Comparison of ENCODE assay signal across 8 cellular contexts in the genomic region with DNA sequence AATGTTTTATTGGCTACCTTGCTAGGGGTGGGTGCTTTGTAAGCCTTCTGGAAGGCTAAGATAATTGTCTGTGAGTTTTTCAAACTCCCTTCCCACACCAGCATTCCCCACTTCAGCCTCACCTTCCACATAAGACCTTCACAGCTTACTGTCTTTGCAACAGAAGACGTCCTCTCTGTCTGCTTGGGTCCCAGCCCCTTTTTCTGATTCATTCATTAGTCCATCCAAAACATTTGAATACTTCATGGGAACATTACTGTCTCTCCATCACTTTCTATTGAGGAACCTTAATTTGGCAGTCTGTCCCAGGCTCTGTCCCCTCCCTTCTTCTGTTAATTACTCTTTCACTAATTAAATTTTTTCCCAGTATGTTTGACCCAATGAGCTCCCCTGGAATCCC. TPM values are rescaled to one million over a fixed set of nuclear protein-coding genes. Genes with fewer than 3 reads are reported as not detected.
A peak's percentile ranks its signal among the peaks of the same experiment; 100 is the strongest.
DNase-seq lines count a peak whose midpoint lies in the region; ATAC-seq and TF ChIP-seq lines count a peak whose summit lies in the region.

No MANE protein-coding gene starts in this region.

- no peaks in the 10 kb centered on the region for H3K9me3 ChIP-seq in BLaER1 treated with 17β-estradiol and CSF1 and Interleukin-3, amounts not matched to agents 10 nM and 100 nM (replicated peaks in 1 of 11)
- H3K9me3 ChIP-seq in naive thymus-derived CD4-positive, alpha-beta T cell (ENCODE audit: control insufficient read depth in 2 of 3, low read length in 3 of 3): no peaks in the 10 kb centered on the region
- no peaks in the 10 kb centered on the region for H3K9me3 ChIP-seq in ascending aorta

- H3K27me3 ChIP-seq in BLaER1 treated with 17β-estradiol and CSF1 and Interleukin-3, amounts not matched to agents 10 nM and 100 nM: peaks cover 39 to 63% (median 61%) of the 10 kb centered on the region in 11 experiments
- H3K27me3 ChIP-seq in naive thymus-derived CD4-positive, alpha-beta T cell (ENCODE audit: control insufficient read depth in 2 of 2, insufficient read depth in 2 of 2, low read length in 2 of 2): no peaks in the 10 kb centered on the region
- no peaks in the 10 kb centered on the region for H3K27me3 ChIP-seq in ascending aorta

- no peak for ATAC-seq in naive thymus-derived CD4-positive, alpha-beta T cell
- ATAC-seq in HG03108 (IDR thresholded peaks at IDR 0.05; ENCODE audit: unreplicated experiment): no peak

- no peak overlapping the region for H3K27ac ChIP-seq in BLaER1 treated with 17β-estradiol and CSF1 and Interleukin-3, amounts not matched to agents 10 nM and 100 nM
- H3K27ac ChIP-seq in naive thymus-derived CD4-positive, alpha-beta T cell (ENCODE audit: low read depth, low read length): peak overlapping the region; percentile 85
- H3K27ac ChIP-seq in ascending aorta: no peak overlapping the region

- H3K4me3 ChIP-seq in BLaER1 treated with 17β-estradiol and CSF1 and Interleukin-3, amounts not matched to agents 10 nM and 100 nM: peak overlapping the region in 3 of 10 experiments; percentile 61 to 78 (median 69); a peak in 6 of 20 replicates
- H3K4me3 ChIP-seq in naive thymus-derived CD4-positive, alpha-beta T cell (ENCODE audit: low read length): peak overlapping the region; percentile 56
- H3K4me3 ChIP-seq in ascending aorta: peak overlapping the region in 1 of 2 donors; percentile 93

- CTCF ChIA-PET in naive thymus-derived CD4-positive, alpha-beta T cell (lab: Charles Lee): interaction anchor here (0.6 to 1.0 kb wide), 3 partner anchors 11 to 145 kb away, joined by 3 read pairs; no protein-coding TSS in a partner anchor

- intact Hi-C loops in naive thymus-derived CD4-positive, alpha-beta T cell (cut with micrococcal nuclease): loop anchor here (2.0 to 10.0 kb wide), 9 partner anchors 13 to 1929 kb away; a partner anchor contains a TSS
- intact Hi-C loops in ascending aorta (cut with DNase I): loop anchor here (5.0 kb wide), 1 partner anchor 133 kb away; no protein-coding TSS in a partner anchor

- DNase-seq in HFFc6 (no peak), ascending aorta (ENCODE audit: low spot score in 2 of 2) (no peak), RKO (ENCODE audit: low spot score) (no peak), inferior parietal cortex (ENCODE audit: extremely low spot score) (no peak)
- DNase-seq in activated naive CD8-positive, alpha-beta T cell treated with anti-CD3 and anti-CD28 coated beads for 36 hours: no peak
- no peak for DNase-seq in naive thymus-derived CD4-positive, alpha-beta T cell

- peaks cover 21% of the 10 kb centered on the region for H3K36me3 Mint-ChIP-seq in HFFc6 (ENCODE audit: low read depth)
- H3K36me3 Mint-ChIP-seq in activated naive CD8-positive, alpha-beta T cell treated with anti-CD3 and anti-CD28 coated beads for 36 hours: peaks cover 34% of the 10 kb centered on the region
- peaks cover 3 to 31% (median 7%) of the 10 kb centered on the region in 5 donors for H3K36me3 Mint-ChIP-seq in naive thymus-derived CD4-positive, alpha-beta T cell

- H3K4me1 ChIP-seq in BLaER1 treated with 17β-estradiol and CSF1 and Interleukin-3, amounts not matched to agents 10 nM and 100 nM: peaks cover 43 to 65% (median 51%) of the 10 kb centered on the region in 10 experiments
- peaks cover 35 to 43% of the 10 kb centered on the region in 2 donors for H3K4me1 ChIP-seq in naive thymus-derived CD4-positive, alpha-beta T cell (ENCODE audit: control insufficient read depth in 2 of 2, insufficient read depth in 2 of 2, low read length in 2 of 2)
- peaks cover 2 to 17% of the 10 kb centered on the region in 2 donors for H3K4me1 ChIP-seq in ascending aorta

- H3K27me3 Mint-ChIP-seq in HFFc6 (ENCODE audit: insufficient read depth): peaks cover 34% of the 10 kb centered on the region
- H3K27me3 Mint-ChIP-seq in activated naive CD8-positive, alpha-beta T cell treated with anti-CD3 and anti-CD28 coated beads for 36 hours: no peaks in the 10 kb centered on the region
- H3K27me3 Mint-ChIP-seq in naive thymus-derived CD4-positive, alpha-beta T cell: peaks cover 0 to 2% (median 0%) of the 10 kb centered on the region in 5 donors

- H3K9me3 Mint-ChIP-seq in HFFc6: no peaks in the 10 kb centered on the region
- H3K9me3 Mint-ChIP-seq in activated naive CD8-positive, alpha-beta T cell treated with anti-CD3 and anti-CD28 coated beads for 36 hours: no peaks in the 10 kb centered on the region
- H3K9me3 Mint-ChIP-seq in naive thymus-derived CD4-positive, alpha-beta T cell: peaks cover 0 to 2% (median 0%) of the 10 kb centered on the region in 11 donors

- peak overlapping the region; percentile 83 for H3K4me3 Mint-ChIP-seq in HFFc6
- peak overlapping the region; percentile 8 for H3K4me3 Mint-ChIP-seq in activated naive CD8-positive, alpha-beta T cell treated with anti-CD3 and anti-CD28 coated beads for 36 hours
- peak overlapping the region; percentile 82 to 99 (median 93) for H3K4me3 Mint-ChIP-seq in naive thymus-derived CD4-positive, alpha-beta T cell

- peaks cover 0 to 43% (median 12%) of the 10 kb centered on the region in 11 experiments; a peak in 15 of 22 replicates for H4K20me1 ChIP-seq in BLaER1 treated with 17β-estradiol and CSF1 and Interleukin-3, amounts not matched to agents 10 nM and 100 nM

- H3K9ac ChIP-seq in BLaER1 treated with 17β-estradiol and CSF1 and Interleukin-3, amounts not matched to agents 10 nM and 100 nM: no peak overlapping the region

- H3K4me1 Mint-ChIP-seq in HFFc6 (ENCODE audit: low read depth): peaks cover 37% of the 10 kb centered on the region
- H3K4me1 Mint-ChIP-seq in activated naive CD8-positive, alpha-beta T cell treated with anti-CD3 and anti-CD28 coated beads for 36 hours: peaks cover 52% of the 10 kb centered on the region
- H3K4me1 Mint-ChIP-seq in naive thymus-derived CD4-positive, alpha-beta T cell: peaks cover 40 to 67% (median 62%) of the 10 kb centered on the region in 7 donors

- no peak overlapping the region for H3K27ac Mint-ChIP-seq in HFFc6
- peak overlapping the region; percentile 42 for H3K27ac Mint-ChIP-seq in activated naive CD8-positive, alpha-beta T cell treated with anti-CD3 and anti-CD28 coated beads for 36 hours
- H3K27ac Mint-ChIP-seq in naive thymus-derived CD4-positive, alpha-beta T cell: peak overlapping the region; percentile 86 to 99 (median 93)

- H3K36me3 ChIP-seq in BLaER1 treated with 17β-estradiol and CSF1 and Interleukin-3, amounts not matched to agents 10 nM and 100 nM: peaks cover 22 to 36% (median 23%) of the 10 kb centered on the region in 11 experiments
- H3K36me3 ChIP-seq in naive thymus-derived CD4-positive, alpha-beta T cell (ENCODE audit: control insufficient read depth in 2 of 3, insufficient read depth in 3 of 3, low read length in 3 of 3): peaks cover 0 to 20% (median 0%) of the 10 kb centered on the region in 3 experiments
- H3K36me3 ChIP-seq in ascending aorta: peaks cover 12 to 27% of the 10 kb centered on the region in 2 donors

- POLR2A ChIA-PET in naive thymus-derived CD4-positive, alpha-beta T cell (lab: Charles Lee): interaction anchor here (1.1 to 3.3 kb wide), 3 partner anchors 9 to 161 kb away, joined by 3 to 17 read pairs (median 8); a partner anchor contains a TSS

- TF ChIP-seq CTCF in HFFc6 (IDR thresholded peaks at IDR 0.05) (no peak), ascending aorta (IDR thresholded peaks at IDR 0.05) (no peak)

- H3K4me2 ChIP-seq in BLaER1 treated with 17β-estradiol and CSF1 and Interleukin-3, amounts not matched to agents 10 nM and 100 nM: peak overlapping the region; percentile 66 to 99 (median 83); a peak in 18 of 22 replicates

RNA-seq across cellular contexts. Expression of a gene that starts 1.0 kb away (rescaled TPM):
- total RNA-seq in HFFc6 (2021; fragmentation: NEBNext Ultra II Directional; extraction: Animal tissue kit (Norgen Biotek cat#: 25700)): 1 to 10 TPM in 4 of 6 experiments, under 1 TPM in 2; 0.94 to 3.2 (median 1.2) TPM
- 10 to 100 TPM; 18.2 to 19.2 TPM for total RNA-seq in activated naive CD8-positive, alpha-beta T cell treated with anti-CD3 and anti-CD28 coated beads for 36 hours
- total RNA-seq in naive thymus-derived CD4-positive, alpha-beta T cell: 10 to 100 TPM; 27.8 to 61.7 (median 44.4) TPM
- 1 to 10 TPM; 3.2 to 6.6 TPM for polyA plus RNA-seq in naive thymus-derived CD4-positive, alpha-beta T cell
- 8.4 TPM for total RNA-seq in ascending aorta

RNA-seq across cellular contexts. Expression of a gene that starts 1.8 kb away (rescaled TPM):
- 100 to 1,000 TPM; 112 to 140 (median 116) TPM for total RNA-seq in HFFc6 (2021; fragmentation: NEBNext Ultra II Directional; extraction: Animal tissue kit (Norgen Biotek cat#: 25700))
- 100 to 1,000 TPM; 275 to 304 TPM for total RNA-seq in activated naive CD8-positive, alpha-beta T cell treated with anti-CD3 and anti-CD28 coated beads for 36 hours
- 100 to 1,000 TPM in 1 of 5 experiments, 10 to 100 TPM in 4; 23.8 to 108 (median 42.9) TPM for total RNA-seq in naive thymus-derived CD4-positive, alpha-beta T cell
- polyA plus RNA-seq in naive thymus-derived CD4-positive, alpha-beta T cell: 100 to 1,000 TPM in 1 of 2 donors, 10 to 100 TPM in 1; 77.6 to 105 TPM
- 82.6 TPM for total RNA-seq in ascending aorta

RNA-seq across cellular contexts. Expression of a gene that starts 9.1 kb away (rescaled TPM):
- 10 to 100 TPM; 20.3 to 32.3 (median 24.3) TPM for total RNA-seq in HFFc6 (2021; fragmentation: NEBNext Ultra II Directional; extraction: Animal tissue kit (Norgen Biotek cat#: 25700))
- 1 to 10 TPM; 5.7 TPM for total RNA-seq in activated naive CD8-positive, alpha-beta T cell treated with anti-CD3 and anti-CD28 coated beads for 36 hours
- 10 to 100 TPM; 12.3 to 23.9 (median 20.3) TPM for total RNA-seq in naive thymus-derived CD4-positive, alpha-beta T cell
- 10 to 100 TPM; 50.1 to 50.5 TPM for polyA plus RNA-seq in naive thymus-derived CD4-positive, alpha-beta T cell
- 42.3 TPM for total RNA-seq in ascending aorta

RNA-seq across cellular contexts. Expression of a gene that starts 12.9 kb away (rescaled TPM):
- total RNA-seq in HFFc6 (2021; fragmentation: NEBNext Ultra II Directional; extraction: Animal tissue kit (Norgen Biotek cat#: 25700)): 1 to 10 TPM in 3 of 6 experiments, under 1 TPM in 3; 0.57 to 1.8 (median 0.96) TPM
- total RNA-seq in activated naive CD8-positive, alpha-beta T cell treated with anti-CD3 and anti-CD28 coated beads for 36 hours: 10 to 100 TPM in 1 of 2 experiments, 1 to 10 TPM in 1; 9.6 to 12.0 TPM
- 1 to 10 TPM in 4 of 5 experiments, under 1 TPM in 1; 0.97 to 2.6 (median 1.7) TPM for total RNA-seq in naive thymus-derived CD4-positive, alpha-beta T cell
- polyA plus RNA-seq in naive thymus-derived CD4-positive, alpha-beta T cell: under 1 TPM in 1 of 2 donors, not detected in 1; 0.20 TPM
- total RNA-seq in ascending aorta: not detected

RNA-seq across cellular contexts. Expression of a gene that starts 15.4 kb away (rescaled TPM):
- under 1 TPM; 0.14 to 0.18 (median 0.14) TPM for total RNA-seq in HFFc6 (2021; fragmentation: NEBNext Ultra II Directional; extraction: Animal tissue kit (Norgen Biotek cat#: 25700))
- total RNA-seq in activated naive CD8-positive, alpha-beta T cell treated with anti-CD3 and anti-CD28 coated beads for 36 hours: 10 to 100 TPM; 22.6 to 23.8 TPM
- total RNA-seq in naive thymus-derived CD4-positive, alpha-beta T cell: 10 to 100 TPM; 33.9 to 66.7 (median 60.4) TPM
- 1 to 10 TPM; 3.0 to 6.0 TPM for polyA plus RNA-seq in naive thymus-derived CD4-positive, alpha-beta T cell
- total RNA-seq in ascending aorta: 11.5 TPM

Comparison
In these comparisons a context has a peak if more than half of its experiments do, and no peak if none do; other contexts are left out.
1. H3K4me3 Mint-ChIP-seq: peak in every context shown above with its lines; median percentile 93 in naive thymus-derived CD4-positive, alpha-beta T cell; 83 in HFFc6; 8 in activated naive CD8-positive, alpha-beta T cell treated with anti-CD3 and anti-CD28 coated beads for 36 hours.